Comparison of ENCODE assay signal across 25 cellular contexts in genomic region chr5:102115736-102116135, GRCh38.
"Had no signal": no experiment of that assay in that cellular context is flagged by ENCODE, and none has a peak within 500 bp of the region (broad histone marks: within the 10 kb centered on the region; RNA-seq: fewer than 3 reads in every experiment).

No MANE protein-coding gene starts in this region.

- H3K4me2 ChIP-seq: hepatocyte had no signal

- ATAC-seq: effector memory CD8-positive, alpha-beta T cell; esophagus mucosa; foreskin keratinocyte; gastrocnemius medialis; gastroesophageal sphincter; heart left ventricle; heart right ventricle had no signal

- H2AFZ ChIP-seq: hepatocyte had no signal

- H3K79me2 ChIP-seq: hepatocyte had no signal

- H3K36me3 ChIP-seq: colonic mucosa, esophagus muscularis mucosa, esophagus squamous epithelium, gastrocnemius medialis, gastroesophageal sphincter, heart left ventricle, heart right ventricle had no signal

- H3K9me3 ChIP-seq: colonic mucosa, esophagus muscularis mucosa, esophagus squamous epithelium, gastrocnemius medialis, gastroesophageal sphincter had no signal

- H3K27me3 ChIP-seq: colonic mucosa, esophagus muscularis mucosa, esophagus squamous epithelium, foreskin keratinocyte, gastrocnemius medialis, gastroesophageal sphincter, heart left ventricle, heart right ventricle, hepatocyte had no signal

- H3K4me3 ChIP-seq: colonic mucosa, coronary artery, dorsolateral prefrontal cortex, esophagus muscularis mucosa, esophagus squamous epithelium, gastrocnemius medialis, gastroesophageal sphincter, heart left ventricle, heart right ventricle, hepatocyte had no signal

- H3K4me1 ChIP-seq: colonic mucosa, esophagus muscularis mucosa, esophagus squamous epithelium, foreskin keratinocyte, gastrocnemius medialis, gastroesophageal sphincter, heart left ventricle, heart right ventricle had no signal

- DNase-seq: colonic mucosa; cortex of kidney; dermis blood vessel endothelial cell; dorsolateral prefrontal cortex; effector CD4-positive, alpha-beta T cell; effector CD8-positive, alpha-beta T cell; effector memory CD4-positive, alpha-beta T cell; effector memory CD8-positive, alpha-beta T cell; endodermal cell; erythroblast; esophagus squamous epithelium; foreskin fibroblast; foreskin keratinocyte; foreskin melanocyte; gastrocnemius medialis; glutamatergic neuron; head of caudate nucleus; heart left ventricle; heart right ventricle had no signal

- H3K27ac ChIP-seq: colonic mucosa, coronary artery, dorsolateral prefrontal cortex, epithelial cell of prostate, esophagus muscularis mucosa, esophagus squamous epithelium, foreskin keratinocyte, gastrocnemius medialis, gastroesophageal sphincter, heart left ventricle, heart right ventricle, hepatocyte had no signal
